13 cellular contexts compared by ENCODE assay signal in the genomic region with DNA sequence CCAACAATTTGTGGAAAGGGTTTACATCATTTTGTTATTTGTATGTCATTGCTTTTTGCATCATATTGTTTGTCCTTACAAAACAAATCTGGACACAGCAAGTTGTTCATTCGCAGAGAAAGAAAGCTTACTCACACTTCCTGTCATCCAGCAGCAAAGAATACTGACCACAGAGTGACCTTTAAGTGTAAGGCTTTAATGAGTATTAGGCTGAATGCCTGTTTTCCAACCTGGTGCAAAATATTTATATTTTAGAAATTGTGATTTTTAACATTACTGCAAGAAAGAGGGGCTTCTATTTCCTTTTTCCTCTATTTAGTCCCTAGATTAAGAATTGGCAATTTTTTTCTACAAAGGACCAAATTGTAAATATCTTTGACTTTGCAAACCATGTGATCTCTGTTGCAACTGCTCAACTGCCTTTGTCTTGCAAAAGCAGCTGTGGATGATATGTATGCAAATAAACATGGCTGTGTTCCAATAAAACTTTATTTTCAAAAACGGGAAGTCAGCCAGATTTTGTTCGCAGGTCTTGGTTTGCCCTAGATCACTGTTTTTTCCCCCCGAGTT. TPM values are rescaled to one million over a fixed set of nuclear protein-coding genes. Genes with fewer than 3 reads are reported as not detected.
DNase-seq lines count a peak whose midpoint lies in the region; ATAC-seq, FAIRE-seq and TF ChIP-seq lines count a peak whose summit lies in the region.
"Had no signal": no experiment of that assay in that cellular context is flagged by ENCODE, and none has a peak within 500 bp of the region (broad histone marks: within the 10 kb centered on the region; RNA-seq: fewer than 3 reads in every experiment).

No MANE protein-coding gene starts in this region.

- no peaks in the 10 kb centered on the region for H3K36me3 ChIP-seq in SJSA1

- H3K27ac ChIP-seq in SJSA1 = peak overlapping the region; percentile 65
- H3K27ac ChIP-seq: 22Rv1 had no signal

- TF ChIP-seq CTCF in foreskin fibroblast (IDR thresholded peaks at IDR 0.05; ENCODE audit: low read depth, low read length) (no peak), D721Med (IDR thresholded peaks at IDR 0.05; ENCODE audit: insufficient read depth, missing control alignments) (no peak)

- no peaks in the 10 kb centered on the region; the same call in 1 of the 2 replicates for H3K9me3 ChIP-seq in SJSA1 (replicated peaks)

- no peak for ATAC-seq in HG02678 (IDR thresholded peaks at IDR 0.05; ENCODE audit: unreplicated experiment)
- ATAC-seq: sciatic nerve; stimulated activated naive CD8-positive, alpha-beta T cell treated with anti-CD3 and anti-CD28 coated beads, Interleukin-15, Interleukin-2, amounts not matched to agents 100 U/mL and 50 U/mL, for 24 hours had no signal

- DNase-seq in DMS53 (lab: John Stamatoyannopoulos, UW) (peak; percentile 47), DMS53 treated with DMSO at 0.1 percent for 48 hours (lab: John Stamatoyannopoulos, UW; ENCODE audit: unreplicated experiment) (no peak), SJSA1 (ENCODE audit: low read depth in 1 of 2, low spot score in 2 of 2) (peak in 1 of 2 experiments; percentile 61), foreskin fibroblast (peak; percentile 80 to 87), stromal cell of bone marrow (ENCODE audit: low read depth) (peak; percentile 79), D721Med (ENCODE audit: insufficient read length, low spot score) (no peak)
- no peak for DNase-seq in stimulated activated CD4-positive, alpha-beta T cell treated with anti-CD3 and anti-CD28 coated beads, Interleukin-2, amount 100 ng/mL, for 48 hours
- DNase-seq: activated CD4-positive, alpha-beta T cell treated with anti-CD3 and anti-CD28 coated beads for 48 hours; NCI-H69; stimulated activated naive CD8-positive, alpha-beta T cell treated with anti-CD3 and anti-CD28 coated beads, Interleukin-15, Interleukin-2, amounts not matched to agents 100 U/mL and 50 U/mL, for 24 hours had no signal

- H3K27me3 ChIP-seq in SJSA1 (replicated peaks) = no peaks in the 10 kb centered on the region

- H3K4me1 ChIP-seq in SJSA1 (replicated peaks) = peaks cover 52% of the 10 kb centered on the region

- FAIRE-seq in D721Med (lab: Jason Lieb, UNC) = no peak

- H3K4me3 ChIP-seq in SJSA1 (no peak overlapping the region), foreskin fibroblast (ENCODE audit: low read depth in 1 of 2, low read length in 2 of 2) (no peak overlapping the region)

RNA-seq across cellular contexts. Expression of gene ITGB1, which starts 27.8 kb away (rescaled TPM):
- 1,448 and 1,992 TPM in 2 replicates for total RNA-seq in SJSA1 (2014; rRNA removed; shearing (Covaris generic))

Comparison
In these comparisons a context has a peak if more than half of its experiments do, and no peak if none do; other contexts are left out.
1. DNase-seq: peak in DMS53 (single experiment), foreskin fibroblast (2 of 2) and stromal cell of bone marrow (single experiment); none in DMS53 treated with DMSO at 0.1 percent for 48 hours (single experiment), D721Med (single experiment) and stimulated activated CD4-positive, alpha-beta T cell treated with anti-CD3 and anti-CD28 coated beads, Interleukin-2, amount 100 ng/mL, for 48 hours (0 of 2).